ENCODE assay signal across 9 cellular contexts in the genomic region with DNA sequence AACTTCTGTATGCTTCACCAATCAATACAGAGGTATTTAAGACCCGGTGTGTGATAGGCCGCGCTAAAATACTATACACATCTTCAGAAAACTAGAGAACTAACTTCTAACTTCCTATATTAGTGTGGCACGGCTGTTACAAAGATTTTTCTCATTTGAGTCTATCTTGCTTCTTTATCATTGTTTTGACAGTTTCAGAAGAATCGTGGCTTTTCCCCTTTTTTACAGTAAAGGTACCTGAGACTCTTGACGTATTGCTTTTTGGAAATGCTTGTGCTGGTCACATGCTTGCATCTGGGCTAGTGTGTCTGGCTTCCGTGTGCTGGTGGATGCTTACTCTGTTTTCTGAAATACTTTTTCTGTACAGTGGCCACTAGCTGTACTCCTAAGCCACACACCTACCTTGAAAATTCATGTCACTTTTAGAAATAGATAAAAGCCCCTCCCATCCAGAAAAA. TPM values are rescaled to one million over a fixed set of nuclear protein-coding genes. Genes with fewer than 3 reads are reported as not detected.
DNase-seq lines count a peak whose midpoint lies in the region; ATAC-seq, FAIRE-seq and TF ChIP-seq lines count a peak whose summit lies in the region.
"Had no signal": no experiment of that assay in that cellular context is flagged by ENCODE, and none has a peak within 500 bp of the region (broad histone marks: within the 10 kb centered on the region; RNA-seq: fewer than 3 reads in every experiment).

No MANE protein-coding gene starts in this region.

- TF ChIP-seq POLR2A in stomach (IDR thresholded peaks at IDR 0.05) (no peak), H54 (IDR thresholded peaks at IDR 0.05; ENCODE audit: low read depth, low read length) (no peak)

- peak overlapping the region; percentile 97 for H3K27ac Mint-ChIP-seq in activated naive CD8-positive, alpha-beta T cell treated with anti-CD3 and anti-CD28 coated beads for 36 hours

- H3K27ac ChIP-seq in caudate nucleus (ENCODE audit: low read depth, low read length) (no peak overlapping the region), stomach (peak overlapping the region in 2 of 5 donors; percentile 60 to 84)

- 62 to 77% (median 71%) methylated on average over 7 of the region's 7 CpGs for WGBS in stomach, 5 donors

- peaks cover 97% of the 10 kb centered on the region for H3K4me1 Mint-ChIP-seq in activated naive CD8-positive, alpha-beta T cell treated with anti-CD3 and anti-CD28 coated beads for 36 hours

- no peak for FAIRE-seq in H54 (lab: Jason Lieb, UNC)

- intact Hi-C loops in stomach (cut with DNase I; ENCODE audit: low total_unique reads), result no loop called here

- peaks cover 0 to 6% (median 0%) of the 10 kb centered on the region in 4 donors for H3K4me1 ChIP-seq in stomach

- ATAC-seq in GM21360 (IDR thresholded peaks at IDR 0.05; ENCODE audit: unreplicated experiment), result peak; percentile 60
- peak; percentile 74 for ATAC-seq in HG03378 (IDR thresholded peaks at IDR 0.05; ENCODE audit: unreplicated experiment)

- peak overlapping the region; percentile 69 for H3K4me3 Mint-ChIP-seq in activated naive CD8-positive, alpha-beta T cell treated with anti-CD3 and anti-CD28 coated beads for 36 hours

- H3K9me3 Mint-ChIP-seq in activated naive CD8-positive, alpha-beta T cell treated with anti-CD3 and anti-CD28 coated beads for 36 hours, result no peaks in the 10 kb centered on the region

- H3K27me3 Mint-ChIP-seq in activated naive CD8-positive, alpha-beta T cell treated with anti-CD3 and anti-CD28 coated beads for 36 hours, result no peaks in the 10 kb centered on the region

- H3K4me3 ChIP-seq in GM12865 (ENCODE audit: low read depth, low read length), result no peak overlapping the region
- no peak overlapping the region for H3K4me3 ChIP-seq in stomach

- no peak for TF ChIP-seq CTCF in GM12865 (IDR thresholded peaks at IDR 0.05; ENCODE audit: insufficient read depth, low read depth, low read length, missing control alignments)
- no peak for TF ChIP-seq CTCF in stomach (IDR thresholded peaks at IDR 0.05)

- peaks cover 85% of the 10 kb centered on the region for H3K36me3 Mint-ChIP-seq in activated naive CD8-positive, alpha-beta T cell treated with anti-CD3 and anti-CD28 coated beads for 36 hours

- H3K27me3 ChIP-seq in stomach, result peaks cover 0 to 11% (median 0%) of the 10 kb centered on the region in 3 donors

- TF ChIP-seq EP300 in stomach (IDR thresholded peaks at IDR 0.05), result no peak

- peak; percentile 68 for DNase-seq in GM12865 (ENCODE audit: low read depth)
- peak; percentile 54 for DNase-seq in activated naive CD8-positive, alpha-beta T cell treated with anti-CD3 and anti-CD28 coated beads for 36 hours
- DNase-seq in caudate nucleus (lab: John Stamatoyannopoulos, UW), result no peak
- no peak for DNase-seq in stomach
- DNase-seq in G401 (ENCODE audit: low spot score), result no peak
- DNase-seq in H54 (ENCODE audit: insufficient read length, low spot score), result no peak
- DNase-seq: NCI-H1417 had no signal

- in situ Hi-C loops in G401 (cut with HindIII; ENCODE audit: low sequenced_read_pairs), result no loop called here

- H3K9me3 ChIP-seq in stomach, result no peaks in the 10 kb centered on the region

- H3K36me3 ChIP-seq in stomach, result no peaks in the 10 kb centered on the region

RNA-seq across cellular contexts. Expression of a gene that starts 12.7 kb away (rescaled TPM):
- 100 to 1,000 TPM; 220 to 225 TPM for total RNA-seq in activated naive CD8-positive, alpha-beta T cell treated with anti-CD3 and anti-CD28 coated beads for 36 hours
- 100 to 1,000 TPM in 1 of 5 donors, 10 to 100 TPM in 3, 1 to 10 TPM in 1; 4.5 to 139 (median 14.0) TPM for total RNA-seq in stomach
- 1 to 10 TPM; 1.5 to 6.4 (median 1.8) TPM for polyA plus RNA-seq in stomach
- total RNA-seq in G401 (2014; rRNA removed; shearing (Covaris generic)), result not detected in 2 replicates

Comparison
In these comparisons a context has a peak if more than half of its experiments do, and no peak if none do; other contexts are left out.
1. DNase-seq: peak in GM12865 (single experiment) and activated naive CD8-positive, alpha-beta T cell treated with anti-CD3 and anti-CD28 coated beads for 36 hours (single experiment); none in caudate nucleus (0 of 61), stomach (single experiment), G401 (single experiment) and H54 (single experiment).